39 cellular contexts compared by ENCODE assay signal in the genomic region with DNA sequence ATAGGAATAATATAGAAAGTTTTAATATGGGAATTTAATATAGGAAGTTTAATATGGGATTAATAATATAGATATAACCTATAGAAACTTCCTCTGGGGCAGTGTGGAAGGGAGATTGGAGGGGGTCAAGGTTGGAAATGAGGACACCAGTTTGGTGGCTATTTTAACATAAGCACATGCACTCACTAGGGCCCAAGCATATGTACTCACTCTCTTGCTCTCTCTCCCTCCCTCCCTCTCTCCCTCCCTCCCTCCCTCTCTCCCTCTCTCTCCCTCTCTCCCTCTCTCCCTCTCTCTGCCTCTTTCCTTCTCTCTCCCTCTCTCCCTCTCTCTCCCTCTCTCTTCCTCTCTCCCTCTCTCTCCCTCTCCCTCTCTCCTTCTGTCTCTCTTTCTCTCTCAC.
"Had no signal": no experiment of that assay in that cellular context is flagged by ENCODE, and none has a peak within 500 bp of the region (broad histone marks: within the 10 kb centered on the region; RNA-seq: fewer than 3 reads in every experiment).

No MANE protein-coding gene starts in this region.

- H3K4me3 ChIP-seq: adrenal gland, ascending aorta, body of pancreas, breast epithelium, cardiac muscle cell had no signal

- H3K36me3 ChIP-seq: adrenal gland, ascending aorta, brain microvascular endothelial cell, breast epithelium, cardiac muscle cell had no signal

- FAIRE-seq: astrocyte had no signal

- H3K27ac Mint-ChIP-seq: activated naive CD4-positive, alpha-beta T cell treated with anti-CD3 and anti-CD28 coated beads for 36 hours; activated naive CD4-positive, alpha-beta T cell treated with anti-CD3 and anti-CD28 coated beads, Interleukin-2, amount 10 ng/mL, durations not matched to agents 7 days and 5 days; activated naive CD4-positive, alpha-beta T cell treated with anti-CD3 and anti-CD28 coated beads, Interleukin-2, amount 50 U/mL, for 24 hours; activated naive CD4-positive, alpha-beta T cell treated with anti-CD3 and anti-CD28 coated beads, Interleukin-2, amount 50 U/mL, for 72 hours; activated naive CD8-positive, alpha-beta T cell; activated naive CD8-positive, alpha-beta T cell treated with anti-CD3 and anti-CD28 coated beads for 36 hours; activated naive CD8-positive, alpha-beta T cell treated with anti-CD3 and anti-CD28 coated beads, Interleukin-2, amount 10 ng/mL, durations not matched to agents 7 days and 5 days; activated naive CD8-positive, alpha-beta T cell treated with anti-CD3 and anti-CD28 coated beads, Interleukin-2, amount 50 U/mL, for 24 hours; activated T-cell treated with anti-CD3 and anti-CD28 coated beads, Interleukin-2, amount 50 U/mL, for 24 hours; activated T-cell treated with anti-CD3 and anti-CD28 coated beads, Interleukin-2, amount 50 U/mL, for 72 hours; activated T-helper 1 cell treated with anti-CD3 and anti-CD28 coated beads, Interleukin-12 subunit alpha, Interleukin-12 subunit beta, Interleukin-2, Interleukin-4 antibody, amounts not matched to agents 30 ng/mL and 10 ng/mL and 1 ng/mL, durations not matched to agents 14 hours and 24 hours and 36 hours; activated T-helper 17 cell treated with anti-CD3 and anti-CD28 coated beads, Interleukin-2, amount 50 U/mL, for 72 hours; activated T-helper 2 cell treated with anti-CD3 and anti-CD28 coated beads, Interferon-gamma antibody, Interleukin-2, Interleukin-4, amounts not matched to agents 10 μg/mL and 5 μg/mL and 100 μg/mL, durations not matched to agents 14 hours and 24 hours and 36 hours; brain had no signal

- H3K9me3 Mint-ChIP-seq: activated naive CD4-positive, alpha-beta T cell treated with anti-CD3 and anti-CD28 coated beads, Interleukin-2, amount 10 ng/mL, durations not matched to agents 7 days and 5 days; activated T-helper 1 cell treated with anti-CD3 and anti-CD28 coated beads, Interleukin-12 subunit alpha, Interleukin-12 subunit beta, Interleukin-2, Interleukin-4 antibody, amounts not matched to agents 30 ng/mL and 10 ng/mL and 1 ng/mL, durations not matched to agents 14 hours and 24 hours and 36 hours had no signal

- H3K36me3 Mint-ChIP-seq: activated naive CD4-positive, alpha-beta T cell treated with anti-CD3 and anti-CD28 coated beads, Interleukin-2, amount 10 ng/mL, durations not matched to agents 7 days and 5 days; activated naive CD8-positive, alpha-beta T cell treated with anti-CD3 and anti-CD28 coated beads, Interleukin-2, amount 10 ng/mL, durations not matched to agents 7 days and 5 days; brain had no signal

- H3K27me3 ChIP-seq: adrenal gland, ascending aorta, body of pancreas, brain microvascular endothelial cell, breast epithelium, cardiac muscle cell had no signal

- H3K9me3 ChIP-seq: adrenal gland, body of pancreas had no signal

- H3K27ac ChIP-seq: adrenal gland, ascending aorta, body of pancreas, brain microvascular endothelial cell, breast epithelium, cardiac muscle cell had no signal

- H3K27me3 Mint-ChIP-seq: activated naive CD4-positive, alpha-beta T cell treated with anti-CD3 and anti-CD28 coated beads, Interleukin-2, amount 10 ng/mL, durations not matched to agents 7 days and 5 days; activated naive CD8-positive, alpha-beta T cell treated with anti-CD3 and anti-CD28 coated beads, Interleukin-2, amount 10 ng/mL, durations not matched to agents 7 days and 5 days; activated naive CD8-positive, alpha-beta T cell treated with anti-CD3 and anti-CD28 coated beads, Interleukin-2, amount 50 U/mL, for 24 hours had no signal

- H3K4me1 ChIP-seq: adrenal gland, ascending aorta, body of pancreas, breast epithelium had no signal

- DNase-seq: activated effector memory CD4-positive, alpha-beta T cell treated with anti-CD3 and anti-CD28 coated beads, Interleukin-2, amount 50 U/mL, for 16 hours; activated effector memory CD4-positive, alpha-beta T cell treated with Interleukin-2 at 50 U/mL for 16 hours; activated gamma-delta T cell; activated gamma-delta T cell treated with Interleukin-2 at 50 U/mL for 16 hours; activated naive CD4-positive, alpha-beta T cell; activated naive CD4-positive, alpha-beta T cell treated with anti-CD3 and anti-CD28 coated beads for 36 hours; activated naive CD4-positive, alpha-beta T cell treated with anti-CD3 and anti-CD28 coated beads, Interleukin-2, amount 10 ng/mL, durations not matched to agents 7 days and 5 days; activated naive CD4-positive, alpha-beta T cell treated with anti-CD3 and anti-CD28 coated beads, Interleukin-2, amount 50 U/mL, for 16 hours; activated naive CD4-positive, alpha-beta T cell treated with Interleukin-2 at 50 U/mL for 16 hours; activated naive CD8-positive, alpha-beta T cell treated with anti-CD3 and anti-CD28 coated beads for 36 hours; activated naive CD8-positive, alpha-beta T cell treated with anti-CD3 and anti-CD28 coated beads, Interleukin-2, amount 10 ng/mL, durations not matched to agents 7 days and 5 days; activated naive CD8-positive, alpha-beta T cell treated with anti-CD3 and anti-CD28 coated beads, Interleukin-2, amount 50 U/mL, for 24 hours; activated T-cell treated with anti-CD3 and anti-CD28 coated beads, Interleukin-2, amount 50 U/mL, for 1 hour; activated T-cell treated with anti-CD3 and anti-CD28 coated beads, Interleukin-2, amount 50 U/mL, for 24 hours; activated T-cell treated with anti-CD3 and anti-CD28 coated beads, Interleukin-2, amount 50 U/mL, for 4 hours; activated T-cell treated with anti-CD3 and anti-CD28 coated beads, Interleukin-2, amount 50 U/mL, for 48 hours; activated T-cell treated with anti-CD3 and anti-CD28 coated beads, Interleukin-2, amount 50 U/mL, for 72 hours; adrenal gland; amniotic stem cell; amygdala; anterior cingulate cortex; aorta; body of pancreas; brain microvascular endothelial cell; caudate nucleus; central memory CD4-positive, alpha-beta T cell; cerebellar nuclear complex had no signal

- H3K4me3 Mint-ChIP-seq: activated naive CD4-positive, alpha-beta T cell treated with anti-CD3 and anti-CD28 coated beads for 36 hours; activated naive CD4-positive, alpha-beta T cell treated with anti-CD3 and anti-CD28 coated beads, Interleukin-2, amount 10 ng/mL, durations not matched to agents 7 days and 5 days; activated naive CD4-positive, alpha-beta T cell treated with anti-CD3 and anti-CD28 coated beads, Interleukin-2, amount 50 U/mL, for 24 hours; activated naive CD8-positive, alpha-beta T cell; activated naive CD8-positive, alpha-beta T cell treated with anti-CD3 and anti-CD28 coated beads for 36 hours; activated naive CD8-positive, alpha-beta T cell treated with anti-CD3 and anti-CD28 coated beads, Interleukin-2, amount 10 ng/mL, durations not matched to agents 7 days and 5 days; activated naive CD8-positive, alpha-beta T cell treated with anti-CD3 and anti-CD28 coated beads, Interleukin-2, amount 50 U/mL, for 24 hours; activated T-cell treated with anti-CD3 and anti-CD28 coated beads, Interleukin-2, amount 50 U/mL, for 24 hours; activated T-cell treated with anti-CD3 and anti-CD28 coated beads, Interleukin-2, amount 50 U/mL, for 4 hours; activated T-cell treated with anti-CD3 and anti-CD28 coated beads, Interleukin-2, amount 50 U/mL, for 72 hours; activated T-helper 1 cell treated with anti-CD3 and anti-CD28 coated beads, Interleukin-12 subunit alpha, Interleukin-12 subunit beta, Interleukin-2, Interleukin-4 antibody, amounts not matched to agents 30 ng/mL and 10 ng/mL and 1 ng/mL, durations not matched to agents 14 hours and 24 hours and 36 hours; activated T-helper 17 cell treated with anti-CD3 and anti-CD28 coated beads, Interleukin-2, amount 50 U/mL, for 72 hours; brain; central memory CD8-positive, alpha-beta T cell had no signal

- H3K4me1 Mint-ChIP-seq: activated naive CD4-positive, alpha-beta T cell treated with anti-CD3 and anti-CD28 coated beads, Interleukin-2, amount 10 ng/mL, durations not matched to agents 7 days and 5 days; activated naive CD4-positive, alpha-beta T cell treated with anti-CD3 and anti-CD28 coated beads, Interleukin-2, amount 50 U/mL, for 24 hours; activated naive CD8-positive, alpha-beta T cell treated with anti-CD3 and anti-CD28 coated beads for 36 hours; activated naive CD8-positive, alpha-beta T cell treated with anti-CD3 and anti-CD28 coated beads, Interleukin-2, amount 10 ng/mL, durations not matched to agents 7 days and 5 days; activated naive CD8-positive, alpha-beta T cell treated with anti-CD3 and anti-CD28 coated beads, Interleukin-2, amount 50 U/mL, for 24 hours; activated T-helper 17 cell treated with anti-CD3 and anti-CD28 coated beads, Interleukin-2, amount 50 U/mL, for 72 hours; brain; central memory CD8-positive, alpha-beta T cell had no signal

- ATAC-seq: activated naive CD4-positive, alpha-beta T cell treated with anti-CD3 and anti-CD28 coated beads, Interleukin-2, amount 50 U/mL, for 72 hours; activated naive CD8-positive, alpha-beta T cell treated with anti-CD3 and anti-CD28 coated beads, Interleukin-2, amount 50 U/mL, for 24 hours; activated T-cell treated with anti-CD3 and anti-CD28 coated beads, Interleukin-2, amount 50 U/mL, for 4 hours; activated T-cell treated with anti-CD3 and anti-CD28 coated beads, Interleukin-2, amount 50 U/mL, for 72 hours; activated T-helper 17 cell treated with anti-CD3 and anti-CD28 coated beads, Interleukin-2, amount 50 U/mL, for 72 hours; body of pancreas had no signal
